ENCODE assay signal across 8 cellular contexts in genomic region chr3:50336452-50337174, GRCh38. TPM values are rescaled to one million over a fixed set of nuclear protein-coding genes. Genes with fewer than 3 reads are reported as not detected.
DNase-seq lines count a peak whose midpoint lies in the region; ATAC-seq and TF ChIP-seq lines count a peak whose summit lies in the region.

No MANE protein-coding gene starts in this region.

- DNase-seq in activated CD8-positive, alpha-beta memory T cell treated with anti-CD3 and anti-CD28 coated beads, Interleukin-2, amount 10 ng/mL, durations not matched to agents 7 days and 5 days: peak; percentile 84
- DNase-seq in activated CD8-positive, alpha-beta memory T cell treated with anti-CD3 and anti-CD28 coated beads, Interleukin-2, amount 50 U/mL, for 4 hours: no peak
- DNase-seq in RWPE1 (ENCODE audit: low spot score) (no peak), epithelial cell of prostate (ENCODE audit: low read depth, low spot score) (no peak), omental fat pad (ENCODE audit: low spot score) (no peak), kidney tubule cell (ENCODE audit: low spot score) (no peak), islet precursor cell (no peak)

- POLR2A ChIA-PET in RWPE1 (lab: Yijun Ruan, JAX; ENCODE audit: low non-redundant PET): no interaction called here

- no peaks in the 10 kb centered on the region for H3K27me3 Mint-ChIP-seq in activated CD8-positive, alpha-beta memory T cell treated with anti-CD3 and anti-CD28 coated beads, Interleukin-2, amount 10 ng/mL, durations not matched to agents 7 days and 5 days

- H3K36me3 Mint-ChIP-seq in activated CD8-positive, alpha-beta memory T cell treated with anti-CD3 and anti-CD28 coated beads, Interleukin-2, amount 10 ng/mL, durations not matched to agents 7 days and 5 days: peaks cover 69% of the 10 kb centered on the region

- peak overlapping the region; percentile 92 for H3K4me3 Mint-ChIP-seq in activated CD8-positive, alpha-beta memory T cell treated with anti-CD3 and anti-CD28 coated beads, Interleukin-2, amount 10 ng/mL, durations not matched to agents 7 days and 5 days

- CTCF ChIA-PET in activated CD8-positive, alpha-beta memory T cell treated with anti-CD3 and anti-CD28 coated beads, Interleukin-2, amount 10 ng/mL, durations not matched to agents 7 days and 5 days (lab: Charles Lee): interaction anchor here (0.8 to 9.2 kb wide), 20 partner anchors 9 to 274 kb away, joined by 3 to 91 read pairs (median 5); partner anchors contain the start of genes CISH, CYB561D2, GNAI2 and HEMK1
- CTCF ChIA-PET in RWPE1 (lab: Yijun Ruan, JAX): interaction anchor here (0.6 to 0.7 kb wide), 2 partner anchors 81 to 1291 kb away, joined by 4 read pairs; no protein-coding TSS in a partner anchor

- peak overlapping the region; percentile 98 for H3K27ac ChIP-seq in RWPE1
- peak overlapping the region; percentile 93 for H3K27ac ChIP-seq in epithelial cell of prostate

- ATAC-seq in activated CD8-positive, alpha-beta memory T cell treated with anti-CD3 and anti-CD28 coated beads, Interleukin-2, amount 10 ng/mL, durations not matched to agents 7 days and 5 days: peak; percentile 3
- ATAC-seq in HG02840 (IDR thresholded peaks at IDR 0.05; ENCODE audit: low FRiP score, unreplicated experiment) (peak; percentile 36), omental fat pad (ENCODE audit: low FRiP score) (peak; percentile 25)

- H3K4me1 Mint-ChIP-seq in activated CD8-positive, alpha-beta memory T cell treated with anti-CD3 and anti-CD28 coated beads, Interleukin-2, amount 10 ng/mL, durations not matched to agents 7 days and 5 days: peaks cover 45% of the 10 kb centered on the region

- TF ChIP-seq CTCF in RWPE1 (conservative IDR thresholded peaks at IDR 0.05; ENCODE audit: low read depth) (no peak), omental fat pad (IDR thresholded peaks at IDR 0.05) (no peak)

- H3K27ac Mint-ChIP-seq in activated CD8-positive, alpha-beta memory T cell treated with anti-CD3 and anti-CD28 coated beads, Interleukin-2, amount 10 ng/mL, durations not matched to agents 7 days and 5 days: peak overlapping the region; percentile 94

- H3K9me3 Mint-ChIP-seq in activated CD8-positive, alpha-beta memory T cell treated with anti-CD3 and anti-CD28 coated beads, Interleukin-2, amount 10 ng/mL, durations not matched to agents 7 days and 5 days (ENCODE audit: low read depth): no peaks in the 10 kb centered on the region

RNA-seq across cellular contexts. Expression of gene RASSF1, which starts 4.0 kb away (rescaled TPM):
- total RNA-seq in activated CD8-positive, alpha-beta memory T cell treated with anti-CD3 and anti-CD28 coated beads, Interleukin-2, amount 10 ng/mL, durations not matched to agents 7 days and 5 days: 100 to 1,000 TPM; 124 to 205 TPM
- total RNA-seq in omental fat pad: 10 to 100 TPM; 42.1 to 82.0 (median 53.3) TPM

RNA-seq across cellular contexts. Expression of gene TUSC2, which starts 8.6 kb away (rescaled TPM):
- 10 to 100 TPM; 20.4 to 25.0 TPM for total RNA-seq in activated CD8-positive, alpha-beta memory T cell treated with anti-CD3 and anti-CD28 coated beads, Interleukin-2, amount 10 ng/mL, durations not matched to agents 7 days and 5 days
- 10 to 100 TPM; 13.7 to 28.8 (median 22.8) TPM for total RNA-seq in omental fat pad

RNA-seq across cellular contexts. Expression of gene ZMYND10, which starts 8.9 kb away (rescaled TPM):
- 1 to 10 TPM; 2.4 to 2.9 TPM for total RNA-seq in activated CD8-positive, alpha-beta memory T cell treated with anti-CD3 and anti-CD28 coated beads, Interleukin-2, amount 10 ng/mL, durations not matched to agents 7 days and 5 days
- total RNA-seq in omental fat pad: 1 to 10 TPM in 1 of 4 donors, under 1 TPM in 3; 0.28 to 2.1 (median 0.64) TPM

RNA-seq across cellular contexts. Expression of gene NPRL2, which starts 14.0 kb away (rescaled TPM):
- 10 to 100 TPM; 45.3 to 49.7 TPM for total RNA-seq in activated CD8-positive, alpha-beta memory T cell treated with anti-CD3 and anti-CD28 coated beads, Interleukin-2, amount 10 ng/mL, durations not matched to agents 7 days and 5 days
- total RNA-seq in omental fat pad: 10 to 100 TPM in 3 of 4 donors, 1 to 10 TPM in 1; 9.5 to 22.7 (median 13.9) TPM

RNA-seq across cellular contexts. Expression of gene CYB561D2, which starts 14.0 kb away (rescaled TPM):
- 10 to 100 TPM; 35.1 to 37.7 TPM for total RNA-seq in activated CD8-positive, alpha-beta memory T cell treated with anti-CD3 and anti-CD28 coated beads, Interleukin-2, amount 10 ng/mL, durations not matched to agents 7 days and 5 days
- total RNA-seq in omental fat pad: 10 to 100 TPM; 26.4 to 33.7 (median 30.2) TPM
